ENCODE assay signal across 1 cellular context in genomic region chr5:149677721-149678120, GRCh38.
TF ChIP-seq lines count a peak whose summit lies in the region.

No MANE protein-coding gene starts in this region.

TF ChIP-seq in SK-N-SH treated with all-trans-retinoic acid at 6 μM for 48 hours, 23 proteins besides CTCF, POLR2A, EP300 and RAD21 (continued from another document):
- no peak for TF ChIP-seq TSHZ2 (CRISPR knock-in tag; IDR thresholded peaks at IDR 0.05)
- TF ChIP-seq ZC3H10 (CRISPR knock-in tag; IDR thresholded peaks at IDR 0.05) = no peak
- no peak for TF ChIP-seq BACH2 (CRISPR knock-in tag; IDR thresholded peaks at IDR 0.05; ENCODE audit: borderline replicate concordance)
- TF ChIP-seq OSR1 (CRISPR knock-in tag; IDR thresholded peaks at IDR 0.05) = no peak
- no peak for TF ChIP-seq ZNF565 (CRISPR knock-in tag; conservative IDR thresholded peaks at IDR 0.05; ENCODE audit: low read depth)
- TF ChIP-seq ARNTL (CRISPR knock-in tag; IDR thresholded peaks at IDR 0.05; ENCODE audit: borderline replicate concordance, low read depth) = no peak
- TF ChIP-seq GLIS3 (CRISPR knock-in tag; IDR thresholded peaks at IDR 0.05) = no peak
- no peak for TF ChIP-seq TOX (CRISPR knock-in tag; IDR thresholded peaks at IDR 0.05; ENCODE audit: borderline replicate concordance)
- TF ChIP-seq ZFP30 (CRISPR knock-in tag; IDR thresholded peaks at IDR 0.05) = no peak
TF ChIP-seq in SK-N-SH treated with all-trans-retinoic acid at 6 μM for 48 hours: peak in this region for 0.
